In genomic region chr10:37856881-37857286, GRCh38 we compare ENCODE assay signal across 8 cellular contexts. TPM values are rescaled to one million over a fixed set of nuclear protein-coding genes. Genes with fewer than 3 reads are reported as not detected.
DNase-seq lines count a peak whose midpoint lies in the region; ATAC-seq and TF ChIP-seq lines count a peak whose summit lies in the region.

No MANE protein-coding gene starts in this region.

- peak overlapping the region; percentile 94 for H3K4me2 ChIP-seq in PC-9

- intact Hi-C loops in PC-9 (cut with micrococcal nuclease; ENCODE audit: unreplicated experiment), result loop anchor here (5.0 kb wide), 2 partner anchors 120 to 155 kb away; partner anchors contain the start of genes ZNF25 and ZNF33A

- DNase-seq in activated effector memory CD4-positive, alpha-beta T cell treated with anti-CD3 and anti-CD28 coated beads, Interleukin-2, amount 50 U/mL, for 16 hours, result peak; percentile 70
- no peak for DNase-seq in activated effector memory CD4-positive, alpha-beta T cell treated with Interleukin-2 at 50 U/mL for 16 hours
- DNase-seq in PC-9 (no peak), iPS-NIHi7 (ENCODE audit: extremely low spot score) (peak; percentile 20), NCI-H774 (lab: John Stamatoyannopoulos, UW) (no peak)
- DNase-seq in stimulated activated CD4-positive, alpha-beta T cell treated with anti-CD3 and anti-CD28 coated beads, Interleukin-1b, Interleukin-23, amount 100 ng/mL, for 48 hours, result peak; percentile 16

- POLR2A ChIA-PET in PC-9 (lab: Charles Lee; ENCODE audit: unreplicated experiment), result no interaction called here

- no peak for TF ChIP-seq CTCF in PC-9 (conservative IDR thresholded peaks at IDR 0.05)

- H3K36me3 ChIP-seq in PC-9 (ENCODE audit: low read depth), result no peaks in the 10 kb centered on the region

- no peaks in the 10 kb centered on the region for H4K20me1 ChIP-seq in PC-9 (ENCODE audit: insufficient read depth)

- no peaks in the 10 kb centered on the region for H3K9me3 ChIP-seq in PC-9 (ENCODE audit: insufficient read depth, low read depth)

- peak; percentile 7 for ATAC-seq in HG02884 (IDR thresholded peaks at IDR 0.05; ENCODE audit: unreplicated experiment)

- CTCF ChIA-PET in PC-9 (lab: Charles Lee), result no interaction called here

- peak overlapping the region; percentile 94 for H3K4me3 ChIP-seq in PC-9

- peak overlapping the region; percentile 95 for H2AFZ ChIP-seq in PC-9

- no peaks in the 10 kb centered on the region for H3K27me3 ChIP-seq in PC-9 (ENCODE audit: insufficient read depth, low read depth)

- H3K79me2 ChIP-seq in PC-9 (ENCODE audit: low read depth), result peaks cover 17% of the 10 kb centered on the region; the same call in 1 of the 2 replicates

- H3K9me2 ChIP-seq in PC-9 (ENCODE audit: insufficient read depth), result no peaks in the 10 kb centered on the region

- H3K27ac ChIP-seq in PC-9 (no peak overlapping the region), angular gyrus (ENCODE audit: low read depth, low read length) (peak overlapping the region; percentile 79)

- no peaks in the 10 kb centered on the region for H3F3A ChIP-seq in PC-9 (ENCODE audit: insufficient read depth, low read depth)

- peaks cover 27% of the 10 kb centered on the region for H3K4me1 ChIP-seq in PC-9 (replicated peaks; ENCODE audit: insufficient read depth)

- BruUV-seq in PC-9 (replicated peaks; lab: Mats Ljungman, UMichigan), result TSS peak; percentile 56

RNA-seq across cellular contexts. Expression of gene ZNF248, which starts 0.5 kb away (rescaled TPM):
- 10.7 and 15.1 TPM in 2 replicates for total RNA-seq in PC-9 (2021)

Comparison
In these comparisons a context has a peak if more than half of its experiments do, and no peak if none do; other contexts are left out.
1. DNase-seq: peak in activated effector memory CD4-positive, alpha-beta T cell treated with anti-CD3 and anti-CD28 coated beads, Interleukin-2, amount 50 U/mL, for 16 hours (single experiment), iPS-NIHi7 (single experiment) and stimulated activated CD4-positive, alpha-beta T cell treated with anti-CD3 and anti-CD28 coated beads, Interleukin-1b, Interleukin-23, amount 100 ng/mL, for 48 hours (single experiment); none in activated effector memory CD4-positive, alpha-beta T cell treated with Interleukin-2 at 50 U/mL for 16 hours (single experiment), PC-9 (0 of 2) and NCI-H774 (single experiment).